In the genomic region with DNA sequence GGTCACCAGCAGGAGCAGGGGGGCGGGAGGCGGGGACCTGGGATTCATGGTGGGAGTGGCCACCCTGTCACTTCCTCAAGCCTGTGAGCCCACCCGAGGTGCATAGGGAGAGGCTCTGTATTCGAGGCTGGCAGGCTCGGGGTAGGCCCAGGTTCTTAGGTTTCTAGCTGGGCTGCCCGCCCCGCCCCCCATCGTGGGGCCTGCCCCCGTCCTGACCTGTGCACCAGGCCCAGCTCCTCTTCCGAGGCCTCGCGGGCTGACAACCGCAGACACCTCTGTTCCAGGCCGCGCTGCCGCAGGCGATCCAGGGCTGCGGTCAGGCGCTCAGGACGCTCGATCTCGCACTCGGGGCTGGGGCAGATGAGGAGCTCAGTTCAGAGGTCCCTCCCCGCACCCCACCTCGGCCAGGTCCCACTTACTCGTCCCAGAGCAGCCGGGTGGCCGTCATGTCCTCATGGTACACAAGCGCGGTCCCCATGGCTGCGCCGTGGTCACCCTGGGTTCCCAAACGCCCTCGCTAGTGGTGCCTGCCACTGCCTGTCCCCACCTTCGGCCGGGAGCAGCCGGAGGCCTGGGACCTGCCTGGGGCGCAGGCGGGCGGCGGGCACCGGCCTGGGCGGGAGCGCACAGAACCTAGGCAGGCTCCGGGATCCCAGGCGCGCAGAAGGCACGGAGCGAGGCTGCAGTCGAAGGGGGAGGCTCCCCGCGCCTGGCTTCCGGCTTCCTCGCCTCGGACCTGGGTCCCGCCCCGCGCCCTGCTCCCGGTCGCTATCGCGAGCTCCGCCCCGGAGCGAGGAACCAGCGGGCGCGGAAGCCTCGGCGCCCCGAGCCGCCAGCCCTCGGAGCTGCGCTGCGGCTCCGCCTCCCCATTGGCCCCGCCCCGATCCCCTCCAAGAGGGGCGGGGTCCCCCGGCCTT, we compare ENCODE assay signal across 8 cellular contexts. TPM values are rescaled to one million over a fixed set of nuclear protein-coding genes. Genes with fewer than 3 reads are reported as not detected.
DNase-seq lines count a peak whose midpoint lies in the region; ATAC-seq and TF ChIP-seq lines count a peak whose summit lies in the region.

A gene with protein sequence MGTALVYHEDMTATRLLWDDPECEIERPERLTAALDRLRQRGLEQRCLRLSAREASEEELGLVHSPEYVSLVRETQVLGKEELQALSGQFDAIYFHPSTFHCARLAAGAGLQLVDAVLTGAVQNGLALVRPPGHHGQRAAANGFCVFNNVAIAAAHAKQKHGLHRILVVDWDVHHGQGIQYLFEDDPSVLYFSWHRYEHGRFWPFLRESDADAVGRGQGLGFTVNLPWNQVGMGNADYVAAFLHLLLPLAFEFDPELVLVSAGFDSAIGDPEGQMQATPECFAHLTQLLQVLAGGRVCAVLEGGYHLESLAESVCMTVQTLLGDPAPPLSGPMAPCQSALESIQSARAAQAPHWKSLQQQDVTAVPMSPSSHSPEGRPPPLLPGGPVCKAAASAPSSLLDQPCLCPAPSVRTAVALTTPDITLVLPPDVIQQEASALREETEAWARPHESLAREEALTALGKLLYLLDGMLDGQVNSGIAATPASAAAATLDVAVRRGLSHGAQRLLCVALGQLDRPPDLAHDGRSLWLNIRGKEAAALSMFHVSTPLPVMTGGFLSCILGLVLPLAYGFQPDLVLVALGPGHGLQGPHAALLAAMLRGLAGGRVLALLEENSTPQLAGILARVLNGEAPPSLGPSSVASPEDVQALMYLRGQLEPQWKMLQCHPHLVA (minus strand): TSS at position 711 of the 917 bp plus-strand sequence. CDS start 233 bp downstream, at position 478.

- H3K36me3 ChIP-seq in ACC112 (ENCODE audit: insufficient read depth, low read length) (no peaks in the 10 kb centered on the region), neuron (ENCODE audit: insufficient read depth, low read length) (peaks cover 37% of the 10 kb centered on the region)

- peak within 1 kb of the TSS; percentile 29; the same call in 1 of the 2 replicates for H3K27ac ChIP-seq in ACC112 (ENCODE audit: low read depth, low read length)
- H3K27ac ChIP-seq in temporal lobe (ENCODE audit: low read depth, low read length), result peak within 1 kb of the TSS; percentile 27

- H3K4me3 ChIP-seq in ACC112 (ENCODE audit: low read depth, low read length) (peak within 1 kb of the TSS; percentile 87), fibroblast of the aortic adventitia (ENCODE audit: low read depth, low read length) (peak within 1 kb of the TSS; percentile 84), neuron (ENCODE audit: low read length) (peak within 1 kb of the TSS; percentile 71)

- no peaks in the 10 kb centered on the region for H3K9me3 Mint-ChIP-seq in activated T-helper 2 cell treated with anti-CD3 and anti-CD28 coated beads, Interferon-gamma antibody, Interleukin-2, Interleukin-4, amounts not matched to agents 10 μg/mL and 5 μg/mL and 100 μg/mL, durations not matched to agents 14 hours and 24 hours and 36 hours

- H2AFZ ChIP-seq in ACC112 (ENCODE audit: low read length, unreplicated experiment) (no peak within 1 kb of the TSS), neuron (ENCODE audit: low read depth, low read length) (peak within 1 kb of the TSS; percentile 44)

- H3K4me1 ChIP-seq in ACC112 (ENCODE audit: control insufficient read depth, insufficient read depth, low read length, unreplicated experiment) (peaks cover 5% of the 10 kb centered on the region), neuron (ENCODE audit: insufficient read depth, low read length) (peaks cover 26% of the 10 kb centered on the region)

- H3K27me3 ChIP-seq in ACC112 (ENCODE audit: insufficient read depth, low read length), result no peaks in the 10 kb centered on the region
- H3K27me3 ChIP-seq in neuron (ENCODE audit: insufficient read depth, low read length), result no peaks in the 10 kb centered on the region

- H3K36me3 Mint-ChIP-seq in activated T-helper 2 cell treated with anti-CD3 and anti-CD28 coated beads, Interferon-gamma antibody, Interleukin-2, Interleukin-4, amounts not matched to agents 10 μg/mL and 5 μg/mL and 100 μg/mL, durations not matched to agents 14 hours and 24 hours and 36 hours (ENCODE audit: low read depth), result peaks cover 13% of the 10 kb centered on the region

- DNase-seq in RPMI7951 (ENCODE audit: low read depth) (peak; percentile 66), fibroblast of the aortic adventitia (ENCODE audit: low read depth) (peak; percentile 64)
- DNase-seq in activated T-helper 2 cell treated with anti-CD3 and anti-CD28 coated beads, Interferon-gamma antibody, Interleukin-2, Interleukin-4, amounts not matched to agents 10 μg/mL and 5 μg/mL and 100 μg/mL, durations not matched to agents 14 hours and 24 hours and 36 hours (ENCODE audit: low spot score), result peak; percentile 84

- no peaks in the 10 kb centered on the region for H3K9me3 ChIP-seq in neuron (ENCODE audit: low read length)

- ATAC-seq in GM18861 (IDR thresholded peaks at IDR 0.05; ENCODE audit: unreplicated experiment) (peak; percentile 41), HG03442 (IDR thresholded peaks at IDR 0.05; ENCODE audit: unreplicated experiment) (peak; percentile 51)

- peak within 1 kb of the TSS; percentile 84 for H3K4me3 Mint-ChIP-seq in activated T-helper 2 cell treated with anti-CD3 and anti-CD28 coated beads, Interferon-gamma antibody, Interleukin-2, Interleukin-4, amounts not matched to agents 10 μg/mL and 5 μg/mL and 100 μg/mL, durations not matched to agents 14 hours and 24 hours and 36 hours (ENCODE audit: low read depth)

- peaks cover 10% of the 10 kb centered on the region for H3K4me1 Mint-ChIP-seq in activated T-helper 2 cell treated with anti-CD3 and anti-CD28 coated beads, Interferon-gamma antibody, Interleukin-2, Interleukin-4, amounts not matched to agents 10 μg/mL and 5 μg/mL and 100 μg/mL, durations not matched to agents 14 hours and 24 hours and 36 hours (ENCODE audit: low read depth)

- intact Hi-C loops in activated T-helper 2 cell treated with anti-CD3 and anti-CD28 coated beads, Interferon-gamma antibody, Interleukin-2, Interleukin-4, amounts not matched to agents 10 μg/mL and 5 μg/mL and 100 μg/mL, durations not matched to agents 14 hours and 24 hours and 36 hours (cut with micrococcal nuclease), result no loop called here

- H3K27ac Mint-ChIP-seq in activated T-helper 2 cell treated with anti-CD3 and anti-CD28 coated beads, Interferon-gamma antibody, Interleukin-2, Interleukin-4, amounts not matched to agents 10 μg/mL and 5 μg/mL and 100 μg/mL, durations not matched to agents 14 hours and 24 hours and 36 hours, result peak within 1 kb of the TSS; percentile 72

- no peak for TF ChIP-seq CTCF in fibroblast of the aortic adventitia (IDR thresholded peaks at IDR 0.05; ENCODE audit: insufficient read depth, low read length)

- peaks cover 4% of the 10 kb centered on the region for H3K79me2 ChIP-seq in ACC112 (ENCODE audit: control insufficient read depth, insufficient read depth, low read length, unreplicated experiment)

- no peaks in the 10 kb centered on the region for H3K27me3 Mint-ChIP-seq in activated T-helper 2 cell treated with anti-CD3 and anti-CD28 coated beads, Interferon-gamma antibody, Interleukin-2, Interleukin-4, amounts not matched to agents 10 μg/mL and 5 μg/mL and 100 μg/mL, durations not matched to agents 14 hours and 24 hours and 36 hours (ENCODE audit: low read depth)

RNA-seq across cellular contexts. Expression of the gene that starts here (rescaled TPM):
- 4.2 and 5.0 TPM in 2 replicates for total RNA-seq in RPMI7951 (2014; rRNA removed; shearing (Covaris generic))
- 60.0 and 62.9 TPM in 2 replicates for total RNA-seq in activated T-helper 2 cell treated with anti-CD3 and anti-CD28 coated beads, Interferon-gamma antibody, Interleukin-2, Interleukin-4, amounts not matched to agents 10 μg/mL and 5 μg/mL and 100 μg/mL, durations not matched to agents 14 hours and 24 hours and 36 hours
- total RNA-seq in fibroblast of the aortic adventitia (ENCODE audit: low replicate concordance) (15.4 and 26.7 TPM in 2 replicates), temporal lobe (20.9 TPM)

Comparison
In these comparisons a context has a peak if more than half of its experiments do, and no peak if none do; other contexts are left out.
1. Peak in every context shown above with its lines: DNase-seq, ATAC-seq, H3K4me3 ChIP-seq and H3K27ac ChIP-seq.